Comparison of ENCODE assay signal across 8 cellular contexts in genomic region chr9:136225748-136226679, GRCh38. TPM values are rescaled to one million over a fixed set of nuclear protein-coding genes. Genes with fewer than 3 reads are reported as not detected.
DNase-seq lines count a peak whose midpoint lies in the region; ATAC-seq lines count a peak whose summit lies in the region.

No MANE protein-coding gene starts in this region.

- peaks cover 7% of the 10 kb centered on the region for H3K36me3 ChIP-seq in adipocyte (ENCODE audit: control insufficient read depth, insufficient read depth, low read length, severe bottlenecking)
- peaks cover 26% of the 10 kb centered on the region for H3K36me3 ChIP-seq in iPS-15b (ENCODE audit: control insufficient read depth, insufficient read depth, low read length)

- H3K4me3 ChIP-seq in adipocyte (ENCODE audit: low read length) (no peak overlapping the region), iPS-15b (ENCODE audit: low read depth, low read length) (no peak overlapping the region)

- H3K4me1 ChIP-seq in adipocyte (ENCODE audit: control insufficient read depth, insufficient read depth, low read length) (no peaks in the 10 kb centered on the region), iPS-15b (ENCODE audit: control insufficient read depth, insufficient read depth, low read length) (no peaks in the 10 kb centered on the region)

- peak; percentile 62 for ATAC-seq in GM21360 (IDR thresholded peaks at IDR 0.05; ENCODE audit: unreplicated experiment)
- ATAC-seq in GM18519 (IDR thresholded peaks at IDR 0.05; ENCODE audit: low FRiP score, unreplicated experiment) = no peak

- H3K9me3 ChIP-seq in adipocyte (ENCODE audit: control insufficient read depth, low read length) = no peaks in the 10 kb centered on the region
- H3K9me3 ChIP-seq in iPS-15b (ENCODE audit: control insufficient read depth, insufficient read depth, low read length) = no peaks in the 10 kb centered on the region

- H3K27me3 ChIP-seq in adipocyte (replicated peaks; ENCODE audit: control insufficient read depth, insufficient read depth, low read length) = no peaks in the 10 kb centered on the region
- H3K27me3 ChIP-seq in iPS-15b (ENCODE audit: control insufficient read depth, insufficient read depth, low read length) = no peaks in the 10 kb centered on the region

- DNase-seq in EH (ENCODE audit: low read depth) = peak; percentile 43
- DNase-seq in HT1080 (ENCODE audit: low read depth) = peak; percentile 33
- peak; percentile 52 for DNase-seq in SKM-1 (lab: John Stamatoyannopoulos, UW; ENCODE audit: unreplicated experiment)
- peak; percentile 66 for DNase-seq in adipocyte (ENCODE audit: low read depth)
- DNase-seq in stimulated activated CD4-positive, alpha-beta T cell treated with anti-CD3 and anti-CD28 coated beads, Interleukin-2, amount 100 ng/mL, for 48 hours = peak; percentile 67 to 73

- no peak overlapping the region for H3K9ac ChIP-seq in adipocyte (ENCODE audit: low read length)
- H3K9ac ChIP-seq in iPS-15b (ENCODE audit: low read depth, low read length) = peak overlapping the region; percentile 37

RNA-seq across cellular contexts. Expression of gene QSOX2, which starts 19.6 kb away (rescaled TPM):
- total RNA-seq in HT1080 (2014; rRNA removed; shearing (Covaris generic)) = 20.1 and 21.7 TPM in 2 replicates
- polyA plus RNA-seq in HT1080 (2015; cell fraction: cytosol; rRNA removed) = 31.6 and 33.4 TPM in 2 replicates
- 86.5 and 87.5 TPM in 2 replicates for polyA plus RNA-seq in HT1080 (2015; cell fraction: nucleus; rRNA removed)

RNA-seq across cellular contexts. Expression of gene LHX3, which starts 21.1 kb away (rescaled TPM):
- total RNA-seq in HT1080 (2014; rRNA removed; shearing (Covaris generic)) = not detected in 2 replicates
- polyA plus RNA-seq in HT1080 (2015; cell fraction: cytosol; rRNA removed) = 0.02 TPM in 1 of 2 replicates, not detected in the other
- 0.06 TPM in 2 replicates for polyA plus RNA-seq in HT1080 (2015; cell fraction: nucleus; rRNA removed)
